Comparison of ENCODE assay signal across 18 cellular contexts in the genomic region with DNA sequence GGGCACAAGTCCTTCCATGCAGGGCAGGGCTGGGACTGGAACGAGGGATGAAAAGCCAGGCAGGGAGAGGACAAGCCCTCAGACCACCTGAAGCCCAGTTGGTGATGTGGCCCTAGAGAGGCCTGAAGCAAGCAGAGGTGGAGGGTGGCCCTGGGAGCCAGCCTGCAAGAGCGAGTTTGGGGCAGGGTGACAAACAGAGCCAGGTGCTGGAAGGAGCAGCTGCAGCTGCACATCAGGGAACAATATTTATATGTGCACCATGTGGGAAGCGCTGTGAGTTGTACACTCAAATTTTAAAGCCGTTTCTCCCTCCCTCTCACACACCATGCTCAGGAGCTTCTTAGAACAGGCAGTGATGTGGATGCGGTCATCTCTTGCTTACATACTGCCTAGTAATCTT.
DNase-seq lines count a peak whose midpoint lies in the region; ATAC-seq, FAIRE-seq and TF ChIP-seq lines count a peak whose summit lies in the region.
"Had no signal": no experiment of that assay in that cellular context is flagged by ENCODE, and none has a peak within 500 bp of the region (broad histone marks: within the 10 kb centered on the region; RNA-seq: fewer than 3 reads in every experiment).

No MANE protein-coding gene starts in this region.

- ATAC-seq in left ventricle myocardium superior = no peak
- ATAC-seq: A549 had no signal

- H3K27me3 Mint-ChIP-seq in neural crest cell (ENCODE audit: low read depth) = no peaks in the 10 kb centered on the region

- peak overlapping the region; percentile 40 for H3K27ac Mint-ChIP-seq in neural crest cell (ENCODE audit: unreplicated experiment)
- H3K27ac Mint-ChIP-seq: IgD-negative memory B cell had no signal

- FAIRE-seq in RCC 7860 (lab: Jason Lieb, UNC) = no peak
- FAIRE-seq: A549, GM19239, HTR-8/SVneo had no signal

- H3K4me1 ChIP-seq in right atrium auricular region = peaks cover 0 to 15% of the 10 kb centered on the region in 2 donors
- H3K4me1 ChIP-seq: A549 had no signal

- peak; percentile 5 for DNase-seq in right atrium auricular region (ENCODE audit: low spot score)
- DNase-seq in left ventricle myocardium superior = no peak
- DNase-seq in SHP77 treated with DMSO at 0.1 percent for 48 hours (lab: John Stamatoyannopoulos, UW) = peak; percentile 56
- no peak for DNase-seq in neural crest cell (ENCODE audit: low read depth, low spot score)
- no peak for DNase-seq in RCC 7860 (ENCODE audit: low spot score)
- DNase-seq in NCI-H2081 treated with DMSO at 0.1 percent for 48 hours (lab: John Stamatoyannopoulos, UW) = no peak
- DNase-seq in cerebellum (ENCODE audit: low spot score) = no peak
- DNase-seq: GF-D8, HCEC 1CT, Karpas-422, MG63, NCI-H1048, NCI-H146, PC-9 had no signal

- no peak overlapping the region for H3K27ac ChIP-seq in right atrium auricular region
- H3K27ac ChIP-seq: A549, PC-9 had no signal

- H3K36me3 ChIP-seq in right atrium auricular region = no peaks in the 10 kb centered on the region
- H3K36me3 ChIP-seq: MG63 had no signal

- no peaks in the 10 kb centered on the region for H3K36me3 Mint-ChIP-seq in neural crest cell (ENCODE audit: low read depth)
- H3K36me3 Mint-ChIP-seq: IgD-negative memory B cell had no signal

- no peak overlapping the region for H3K4me3 ChIP-seq in right atrium auricular region
- H3K4me3 ChIP-seq: A549, MG63, PC-9 had no signal

- peaks cover 11% of the 10 kb centered on the region for H3K4me1 Mint-ChIP-seq in neural crest cell
- H3K4me1 Mint-ChIP-seq: IgD-negative memory B cell had no signal

- no peaks in the 10 kb centered on the region for H3K9me3 ChIP-seq in right atrium auricular region
- H3K9me3 ChIP-seq: A549, MG63 had no signal

- H3K4me3 Mint-ChIP-seq in neural crest cell = no peak overlapping the region
- H3K4me3 Mint-ChIP-seq: IgD-negative memory B cell had no signal

- H3K27me3 ChIP-seq in right atrium auricular region = no peaks in the 10 kb centered on the region
- H3K27me3 ChIP-seq: MG63 had no signal

- intact Hi-C loops in left ventricle myocardium superior (cut with micrococcal nuclease) = no loop called here

- TF ChIP-seq CTCF in right atrium auricular region (IDR thresholded peaks at IDR 0.05) (no peak), neural crest cell (conservative IDR thresholded peaks at IDR 0.05) (no peak)

- H3K9me3 Mint-ChIP-seq in neural crest cell = no peaks in the 10 kb centered on the region
- H3K9me3 Mint-ChIP-seq: IgD-negative memory B cell had no signal

Comparison
In these comparisons a context has a peak if more than half of its experiments do, and no peak if none do; other contexts are left out.
1. DNase-seq: peak in right atrium auricular region (single experiment) and SHP77 treated with DMSO at 0.1 percent for 48 hours (single experiment); none in left ventricle myocardium superior (single experiment), neural crest cell (single experiment), RCC 7860 (single experiment), NCI-H2081 treated with DMSO at 0.1 percent for 48 hours (single experiment) and cerebellum (single experiment).